10 cellular contexts compared by ENCODE assay signal in genomic region chr20:36506253-36506652, GRCh38. TPM values are rescaled to one million over a fixed set of nuclear protein-coding genes. Genes with fewer than 3 reads are reported as not detected.
DNase-seq lines count a peak whose midpoint lies in the region; ATAC-seq and TF ChIP-seq lines count a peak whose summit lies in the region.
"Had no signal": no experiment of that assay in that cellular context is flagged by ENCODE, and none has a peak within 500 bp of the region (broad histone marks: within the 10 kb centered on the region; RNA-seq: fewer than 3 reads in every experiment).

No MANE protein-coding gene starts in this region.

- intact Hi-C loops in left ventricle myocardium inferior (cut with micrococcal nuclease) = no loop called here
- intact Hi-C loops in Right ventricle myocardium inferior (cut with DNase I) = no loop called here

- peaks cover 95% of the 10 kb centered on the region for H3K36me3 ChIP-seq in left ventricle myocardium inferior

- TF ChIP-seq CTCF in left ventricle myocardium inferior (IDR thresholded peaks at IDR 0.05; ENCODE audit: borderline replicate concordance) = peak; percentile 39
- TF ChIP-seq CTCF in chondrocyte (IDR thresholded peaks at IDR 0.05) = peak; percentile 67

- H3K27me3 ChIP-seq in left ventricle myocardium inferior (ENCODE audit: low read depth) = no peaks in the 10 kb centered on the region

- H3K4me3 ChIP-seq in left ventricle myocardium inferior = no peak overlapping the region

- DNase-seq in left ventricle myocardium inferior (no peak), Right ventricle myocardium inferior (ENCODE audit: missing footprints) (no peak), NCI-H1694 treated with DMSO at 0.1 percent for 48 hours (lab: John Stamatoyannopoulos, UW) (peak; percentile 66), chondrocyte (ENCODE audit: low spot score) (no peak), nucleus accumbens (lab: John Stamatoyannopoulos, UW) (no peak)
- no peak for DNase-seq in stimulated activated CD8-positive, alpha-beta memory T cell treated with anti-CD3 and anti-CD28 coated beads, Interleukin-4, amount 100 ng/mL, for 48 hours
- DNase-seq: GF-D8 had no signal

- no peaks in the 10 kb centered on the region for H3K4me1 ChIP-seq in left ventricle myocardium inferior

- H3K4me3 Mint-ChIP-seq in chondrocyte (ENCODE audit: unreplicated experiment) = no peak overlapping the region

- no peaks in the 10 kb centered on the region for H3K9me3 ChIP-seq in left ventricle myocardium inferior (replicated peaks)

- no peaks in the 10 kb centered on the region for H3K27me3 Mint-ChIP-seq in chondrocyte (ENCODE audit: low read depth)

- peaks cover 4% of the 10 kb centered on the region for H3K4me1 Mint-ChIP-seq in chondrocyte (ENCODE audit: low read depth)

- no peaks in the 10 kb centered on the region for H3K9me3 Mint-ChIP-seq in chondrocyte (ENCODE audit: low read depth)

- ATAC-seq in Right ventricle myocardium inferior (no peak), GM21390 (IDR thresholded peaks at IDR 0.05; ENCODE audit: unreplicated experiment) (no peak), HG03460 (IDR thresholded peaks at IDR 0.05; ENCODE audit: unreplicated experiment) (no peak)

- H3K27ac Mint-ChIP-seq in chondrocyte (ENCODE audit: unreplicated experiment) = no peak overlapping the region

- no peak overlapping the region for H3K27ac ChIP-seq in left ventricle myocardium inferior (replicated peaks)
- H3K27ac ChIP-seq: epithelial cell of prostate had no signal

- H3K36me3 Mint-ChIP-seq in chondrocyte (ENCODE audit: low read depth) = peaks cover 25% of the 10 kb centered on the region

RNA-seq across cellular contexts. Expression of gene MYL9, which starts 35.1 kb away (rescaled TPM):
- total RNA-seq in left ventricle myocardium inferior (1,345 TPM), Right ventricle myocardium inferior (1,923 TPM), chondrocyte (237 to 1,930 TPM (median 1,885 TPM) in 3 replicates)
